ENCODE assay signal across 1 cellular context in the genomic region with DNA sequence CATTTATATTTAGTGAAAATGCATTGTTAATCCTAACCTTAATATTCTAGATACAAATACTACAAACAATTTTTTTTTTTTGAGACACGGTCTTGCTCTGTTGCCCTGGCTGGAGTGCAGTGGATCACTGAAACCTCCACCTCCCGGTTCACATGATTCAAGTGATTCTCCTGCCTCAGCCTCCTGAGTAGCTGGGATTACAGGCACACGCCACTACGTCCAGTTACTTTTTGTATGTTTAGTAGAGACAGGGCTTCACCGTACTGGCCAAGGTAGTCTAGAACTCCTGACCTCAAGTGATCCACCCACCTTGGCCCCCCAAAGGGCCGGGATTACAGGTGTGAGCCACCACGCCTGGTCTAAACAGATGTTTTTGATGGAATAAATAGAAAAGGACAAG.
TF ChIP-seq lines count a peak whose summit lies in the region.

No MANE protein-coding gene starts in this region.

TF ChIP-seq in H1, 55 proteins besides CTCF, POLR2A, EP300 and RAD21:
- TF ChIP-seq, protein P1, sequence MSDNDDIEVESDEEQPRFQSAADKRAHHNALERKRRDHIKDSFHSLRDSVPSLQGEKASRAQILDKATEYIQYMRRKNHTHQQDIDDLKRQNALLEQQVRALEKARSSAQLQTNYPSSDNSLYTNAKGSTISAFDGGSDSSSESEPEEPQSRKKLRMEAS (IDR thresholded peaks at IDR 0.05) = no peak
- TF ChIP-seq TCF12 (IDR thresholded peaks at IDR 0.05; ENCODE audit: low read depth, low read length) (no peak), BCL11A (IDR thresholded peaks at IDR 0.05; ENCODE audit: low read depth in 2 of 2, low read length in 2 of 2) (no peak), POU5F1 (IDR thresholded peaks at IDR 0.05; ENCODE audit: low read depth, low read length) (no peak), CTBP2 (IDR thresholded peaks at IDR 0.05; ENCODE audit: borderline replicate concordance, insufficient read depth, insufficient read length, low read length) (no peak), ASH2L (IDR thresholded peaks at IDR 0.05; ENCODE audit: low read length) (no peak)
- TF ChIP-seq, protein P2, sequence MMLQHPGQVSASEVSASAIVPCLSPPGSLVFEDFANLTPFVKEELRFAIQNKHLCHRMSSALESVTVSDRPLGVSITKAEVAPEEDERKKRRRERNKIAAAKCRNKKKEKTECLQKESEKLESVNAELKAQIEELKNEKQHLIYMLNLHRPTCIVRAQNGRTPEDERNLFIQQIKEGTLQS (IDR thresholded peaks at IDR 0.05; ENCODE audit: insufficient read depth, low read depth, low read length) = no peak
